12 cellular contexts compared by ENCODE assay signal in genomic region chr3:23671901-23672589, GRCh38.
DNase-seq lines count a peak whose midpoint lies in the region; ATAC-seq, FAIRE-seq and TF ChIP-seq lines count a peak whose summit lies in the region.
"Had no signal": no experiment of that assay in that cellular context is flagged by ENCODE, and none has a peak within 500 bp of the region (broad histone marks: within the 10 kb centered on the region; RNA-seq: fewer than 3 reads in every experiment).

No MANE protein-coding gene starts in this region.

- H3K36me3 Mint-ChIP-seq in H9 (ENCODE audit: insufficient read depth in 1 of 3, low read depth in 3 of 3): no peaks in the 10 kb centered on the region
- H3K36me3 Mint-ChIP-seq: activated CD4-positive, alpha-beta memory T cell treated with anti-CD3 and anti-CD28 coated beads for 36 hours had no signal

- ATAC-seq in body of pancreas (no peak), HG03039 (IDR thresholded peaks at IDR 0.05; ENCODE audit: unreplicated experiment) (no peak), HG02885 (IDR thresholded peaks at IDR 0.05; ENCODE audit: poor library complexity, unreplicated experiment) (no peak), GM18517 (IDR thresholded peaks at IDR 0.05; ENCODE audit: unreplicated experiment) (no peak)

- no peak overlapping the region for H3K27ac ChIP-seq in H9 (ENCODE audit: insufficient read length, low read depth, low read length)
- no peak overlapping the region for H3K27ac ChIP-seq in body of pancreas
- H3K27ac ChIP-seq in kidney (ENCODE audit: low read depth in 2 of 2, low read length in 2 of 2): no peak overlapping the region
- H3K27ac ChIP-seq in spleen: peak overlapping the region in 1 of 8 donors; percentile 18
- H3K27ac ChIP-seq: SJCRH30 had no signal

- no peaks in the 10 kb centered on the region for H3K79me1 ChIP-seq in H9 (ENCODE audit: insufficient read depth, low read depth, low read length, poor library complexity, severe bottlenecking)

- no peak overlapping the region for H4K91ac ChIP-seq in H9 (ENCODE audit: insufficient read length, low read depth, low read length)

- H3K14ac ChIP-seq in H9 (ENCODE audit: insufficient read depth, low read length): 0 out of 2 replicates have a peak overlapping the region, but pooled peaks have one; percentile 72

- no peak overlapping the region for H2BK20ac ChIP-seq in H9 (ENCODE audit: low read depth, low read length, poor library complexity, severe bottlenecking)

- TF ChIP-seq POLR2A in body of pancreas (IDR thresholded peaks at IDR 0.05) (no peak), spleen (IDR thresholded peaks at IDR 0.05) (no peak)

- H3K79me2 ChIP-seq in H9 (ENCODE audit: insufficient read depth, low read length): no peaks in the 10 kb centered on the region

- no peak overlapping the region for H2BK120ac ChIP-seq in H9 (ENCODE audit: low read depth, low read length, poor library complexity, severe bottlenecking)

- no peak overlapping the region for H4K5ac ChIP-seq in H9 (ENCODE audit: insufficient read length, low read depth, low read length)

- no peaks in the 10 kb centered on the region; the same call in 1 of the 2 replicates for H3K27me3 Mint-ChIP-seq in H9 (ENCODE audit: low read depth)

- no peaks in the 10 kb centered on the region for H3K9me3 Mint-ChIP-seq in H9
- H3K9me3 Mint-ChIP-seq: activated CD4-positive, alpha-beta memory T cell treated with anti-CD3 and anti-CD28 coated beads for 36 hours had no signal

- H2BK12ac ChIP-seq in H9 (ENCODE audit: insufficient read length, low read depth, low read length): no peak overlapping the region

- H4K20me1 ChIP-seq in H9 (ENCODE audit: control insufficient read depth, insufficient read depth, insufficient read length): no peaks in the 10 kb centered on the region

- no peak overlapping the region for H2BK5ac ChIP-seq in H9 (ENCODE audit: insufficient read length, low read length)

- H3T11ph ChIP-seq in H9 (ENCODE audit: low read length): no peak overlapping the region

- intact Hi-C loops in body of pancreas (cut with DNase I): no loop called here
- intact Hi-C loops in kidney (cut with DNase I): no loop called here
- intact Hi-C loops in spleen (cut with DNase I; ENCODE audit: low total_unique reads): no loop called here

- H2BK15ac ChIP-seq in H9 (ENCODE audit: low read depth, low read length): no peak overlapping the region

- no peak overlapping the region for H3K23ac ChIP-seq in H9 (ENCODE audit: insufficient read length, low read depth, low read length)

- no peaks in the 10 kb centered on the region for H3K9me3 ChIP-seq in H9 (ENCODE audit: control insufficient read depth, low read depth, low read length)
- no peaks in the 10 kb centered on the region for H3K9me3 ChIP-seq in body of pancreas
- no peaks in the 10 kb centered on the region for H3K9me3 ChIP-seq in kidney (ENCODE audit: control insufficient read depth in 1 of 2, low read length in 2 of 2)
- no peaks in the 10 kb centered on the region for H3K9me3 ChIP-seq in spleen
- H3K9me3 ChIP-seq: SJCRH30 had no signal

- no CpG with 5 or more reads among the region's 36 CpGs for WGBS in H9 (ENCODE audit: extremely low coverage, insufficient read length, low lambda C conversion rate)
- WGBS in body of pancreas, 2 donors: 43 to 80% methylated on average over 9 to 34 of the region's 36 CpGs
- WGBS in spleen, 5 donors: 26 to 35% (median 31%) methylated on average over 35 to 36 of the region's 36 CpGs

- no peak overlapping the region for H3K56ac ChIP-seq in H9 (ENCODE audit: insufficient read length, low read depth, low read length)

- H3K23me2 ChIP-seq in H9 (ENCODE audit: insufficient read length, low read depth, low read length, poor library complexity, severe bottlenecking): peaks cover 3% of the 10 kb centered on the region

- no peaks in the 10 kb centered on the region for H3K27me3 ChIP-seq in H9 (ENCODE audit: insufficient read depth, low read length)
- H3K27me3 ChIP-seq in body of pancreas: peaks cover 0 to 3% of the 10 kb centered on the region in 2 donors
- peaks cover 0 to 20% (median 5%) of the 10 kb centered on the region in 7 donors for H3K27me3 ChIP-seq in spleen (replicated peaks in 1 of 7)
- H3K27me3 ChIP-seq: SJCRH30 had no signal

- H3K36me3 ChIP-seq in body of pancreas (replicated peaks in 1 of 2; ENCODE audit: insufficient read depth in 1 of 2, low read depth in 2 of 2) (no peaks in the 10 kb centered on the region), kidney (ENCODE audit: control insufficient read depth in 1 of 2, insufficient read depth in 2 of 2, low read length in 2 of 2) (no peaks in the 10 kb centered on the region), spleen (no peaks in the 10 kb centered on the region)
- H3K36me3 ChIP-seq: SJCRH30 had no signal

- H2AK5ac ChIP-seq in H9 (ENCODE audit: insufficient read length, low read length): no peak overlapping the region

- H3K4me1 ChIP-seq in H9 (ENCODE audit: insufficient read depth, low read length): peaks cover 2% of the 10 kb centered on the region; the same call in 1 of the 2 replicates
- peaks cover 6% of the 10 kb centered on the region for H3K4me1 ChIP-seq in body of pancreas
- peaks cover 0 to 3% of the 10 kb centered on the region in 2 donors for H3K4me1 ChIP-seq in kidney (ENCODE audit: control insufficient read depth in 1 of 2, insufficient read depth in 1 of 2, low read depth in 1 of 2, low read length in 2 of 2)
- H3K4me1 ChIP-seq in spleen: peaks cover 0 to 11% (median 8%) of the 10 kb centered on the region in 6 donors

- TF ChIP-seq CTCF in H9 (conservative IDR thresholded peaks at IDR 0.05) (no peak), body of pancreas (IDR thresholded peaks at IDR 0.05) (no peak), kidney (IDR thresholded peaks at IDR 0.05; ENCODE audit: borderline replicate concordance, extremely low read depth, insufficient read depth) (no peak), spleen (IDR thresholded peaks at IDR 0.05 in 8 of 11, conservative IDR thresholded peaks at IDR 0.05 in 3 of 11) (no peak)

- H3K4me2 ChIP-seq in H9 (ENCODE audit: insufficient read depth, insufficient read length, low read length): no peak overlapping the region

- H3K4ac ChIP-seq in H9 (ENCODE audit: low read depth, low read length): no peak overlapping the region

- no peak overlapping the region for H4K8ac ChIP-seq in H9 (replicated peaks; ENCODE audit: insufficient read length, low read depth, low read length)

- peaks cover 8 to 10% of the 10 kb centered on the region in 2 experiments for H3K4me1 Mint-ChIP-seq in H9

- H3K9ac ChIP-seq in H9 (ENCODE audit: extremely low read depth, insufficient read length, low read length): no peak overlapping the region
- peak overlapping the region in 1 of 2 donors; percentile 37 for H3K9ac ChIP-seq in kidney (ENCODE audit: low read length in 2 of 2)

- H2AFZ ChIP-seq in H9 (ENCODE audit: low read length): no peak overlapping the region

- H3K4me3 ChIP-seq in body of pancreas (no peak overlapping the region), kidney (ENCODE audit: low read length in 2 of 2) (peak overlapping the region; percentile 52 to 59), spleen (peak overlapping the region in 6 of 8 donors; percentile 1 to 54 (median 26))
- H3K4me3 ChIP-seq: SJCRH30 had no signal

- FAIRE-seq in kidney (lab: Jason Lieb, UNC): no peak

- peak overlapping the region in 1 of 3 experiments; percentile 87; a peak in 2 of 7 replicates for H3K27ac Mint-ChIP-seq in H9
- H3K27ac Mint-ChIP-seq: activated CD4-positive, alpha-beta memory T cell treated with anti-CD3 and anti-CD28 coated beads for 36 hours had no signal

- DNase-seq in H9 (peak; percentile 50), body of pancreas (peak in 3 of 4 donors; percentile 6 to 35 (median 21)), kidney (peak; percentile 77), spleen (no peak), activated T-cell treated with anti-CD3 and anti-CD28 coated beads for 4 hours (no peak)
- DNase-seq: activated CD4-positive, alpha-beta memory T cell treated with anti-CD3 and anti-CD28 coated beads for 36 hours; DMS79; NCI-H1436; SJCRH30 had no signal

- H3K18ac ChIP-seq in H9 (ENCODE audit: insufficient read length, low read depth, low read length): peak overlapping the region; percentile 49

- H3K4me3 Mint-ChIP-seq in H9: no peak overlapping the region
- H3K4me3 Mint-ChIP-seq: activated CD4-positive, alpha-beta memory T cell treated with anti-CD3 and anti-CD28 coated beads for 36 hours had no signal

Comparison
In these comparisons a context has a peak if more than half of its experiments do, and no peak if none do; other contexts are left out.
1. DNase-seq: peak in H9 (single experiment), body of pancreas (3 of 4) and kidney (single experiment); none in spleen (single experiment) and activated T-cell treated with anti-CD3 and anti-CD28 coated beads for 4 hours (single experiment).
2. H3K4me3 ChIP-seq: peak in kidney (2 of 2) and spleen (6 of 8); none in body of pancreas (0 of 2).